ENCODE assay signal across 32 cellular contexts in the genomic region with DNA sequence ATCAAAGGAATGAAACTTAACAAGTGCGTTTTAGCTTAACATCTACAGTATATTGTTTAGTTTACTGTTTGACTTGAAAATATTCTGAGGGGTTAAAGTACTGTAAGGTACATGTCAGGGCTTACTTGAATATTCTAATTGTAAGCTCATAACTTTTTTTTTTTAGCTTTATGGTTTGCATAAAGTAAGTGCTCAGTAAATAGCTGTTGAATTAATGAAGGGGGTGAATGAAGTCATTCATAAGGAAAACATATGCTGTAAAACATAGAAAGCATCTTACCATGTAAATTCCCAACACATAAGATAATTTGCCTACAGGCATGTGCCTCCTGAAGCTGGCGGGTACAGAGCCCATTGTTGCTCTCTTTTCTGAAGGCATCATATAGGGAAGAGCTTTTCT. TPM values are rescaled to one million over a fixed set of nuclear protein-coding genes. Genes with fewer than 3 reads are reported as not detected.
DNase-seq lines count a peak whose midpoint lies in the region; ATAC-seq, FAIRE-seq and TF ChIP-seq lines count a peak whose summit lies in the region.
"Had no signal": no experiment of that assay in that cellular context is flagged by ENCODE, and none has a peak within 500 bp of the region (broad histone marks: within the 10 kb centered on the region; RNA-seq: fewer than 3 reads in every experiment).

No MANE protein-coding gene starts in this region.

- H4K20me1 ChIP-seq in MM.1S (ENCODE audit: insufficient read depth, low read length) (no peaks in the 10 kb centered on the region), K562 (replicated peaks; ENCODE audit: control insufficient read depth, insufficient read depth, low read length) (no peaks in the 10 kb centered on the region), H9 (ENCODE audit: control insufficient read depth, insufficient read depth, insufficient read length) (no peaks in the 10 kb centered on the region)

- no peak overlapping the region for H2BK120ac ChIP-seq in H9 (ENCODE audit: low read depth, low read length, poor library complexity, severe bottlenecking)

- no peak overlapping the region for H3K56ac ChIP-seq in H9 (ENCODE audit: insufficient read length, low read depth, low read length)

- ATAC-seq in K562 (no peak), naive B cell (ENCODE audit: low read depth in 2 of 2) (no peak), GM19455 (IDR thresholded peaks at IDR 0.05; ENCODE audit: unreplicated experiment) (no peak)
- ATAC-seq: pancreas had no signal

- BruUV-seq in Caco-2 (replicated peaks; lab: Mats Ljungman, UMichigan) = no TSS peak
- BruUV-seq in K562 (replicated peaks; lab: Mats Ljungman, UMichigan) = no TSS peak

- no peak for DNase-seq in Caco-2
- no peak for DNase-seq in MM.1S
- DNase-seq in K562 (ENCODE audit: extremely low read depth in 1 of 4, low spot score in 3 of 4) = no peak
- DNase-seq in naive B cell = no peak
- DNase-seq in HuH-7.5 (ENCODE audit: low spot score) = no peak
- DNase-seq in NCI-H69 (lab: John Stamatoyannopoulos, UW) = no peak
- DNase-seq in H9 = no peak
- DNase-seq: activated CD4-positive, alpha-beta T cell treated with anti-CD3 and anti-CD28 coated beads, Interleukin-2, amount 10 ng/mL, durations not matched to agents 7 days and 5 days; activated gamma-delta T cell; activated naive CD8-positive, alpha-beta T cell treated with anti-CD3 and anti-CD28 coated beads, Interleukin-2, amount 10 ng/mL, durations not matched to agents 7 days and 5 days; AML-193; aorta; CD4-positive, alpha-beta T cell; effector CD4-positive, alpha-beta T cell; EL; GM23248; hypothalamus; NCI-H1105 treated with DMSO at 0.1 percent for 48 hours; NCI-H1930; NCI-H2171 treated with DMSO at 0.1 percent for 48 hours; NCI-H524; nephron progenitor cell; pancreas; Peyer's patch; stimulated activated naive CD4-positive, alpha-beta T cell treated with Interleukin-2 at 50 U/mL for 16 hours; T1000; WERI-Rb-1 had no signal

- no peak overlapping the region for H3K23ac ChIP-seq in H9 (ENCODE audit: insufficient read length, low read depth, low read length)

- no peak overlapping the region for H4K5ac ChIP-seq in H9 (ENCODE audit: insufficient read length, low read depth, low read length)

- no peaks in the 10 kb centered on the region for H3K9me2 ChIP-seq in MM.1S (replicated peaks; ENCODE audit: insufficient read depth, low read length)

- no peak for TF ChIP-seq POLR2A in K562 (conservative IDR thresholded peaks at IDR 0.05)

- H3K9me3 Mint-ChIP-seq in Caco-2 (ENCODE audit: unreplicated experiment) = no peaks in the 10 kb centered on the region
- H3K9me3 Mint-ChIP-seq in naive B cell = no peaks in the 10 kb centered on the region
- H3K9me3 Mint-ChIP-seq in H9 = no peaks in the 10 kb centered on the region
- H3K9me3 Mint-ChIP-seq: activated CD4-positive, alpha-beta T cell treated with anti-CD3 and anti-CD28 coated beads, Interleukin-2, amount 10 ng/mL, durations not matched to agents 7 days and 5 days; activated naive CD8-positive, alpha-beta T cell treated with anti-CD3 and anti-CD28 coated beads, Interleukin-2, amount 10 ng/mL, durations not matched to agents 7 days and 5 days; CD4-positive, alpha-beta T cell; nephron progenitor cell had no signal

- H2AFZ ChIP-seq in MM.1S (ENCODE audit: low read length) (no peak overlapping the region), K562 (ENCODE audit: low read depth, low read length) (no peak overlapping the region), H9 (ENCODE audit: low read length) (no peak overlapping the region)
- H2AFZ ChIP-seq: GM23248 had no signal

- in situ Hi-C loops in K562 (cut with MboI) = no loop called here

- no peaks in the 10 kb centered on the region for H3K9me3 ChIP-seq in Caco-2
- no peaks in the 10 kb centered on the region for H3K9me3 ChIP-seq in MM.1S (replicated peaks; ENCODE audit: insufficient read depth, low read length)
- H3K9me3 ChIP-seq in K562 (replicated peaks; ENCODE audit: control insufficient read depth, insufficient read depth, low read depth, low read length) = no peaks in the 10 kb centered on the region
- H3K9me3 ChIP-seq in H9 (ENCODE audit: control insufficient read depth, low read depth, low read length) = no peaks in the 10 kb centered on the region
- H3K9me3 ChIP-seq: pancreas, Peyer's patch, suprapubic skin had no signal

- intact Hi-C loops in Caco-2 (cut with micrococcal nuclease; ENCODE audit: unreplicated experiment) (no loop called here), K562 (cut with micrococcal nuclease) (loop anchor here (5.0 kb wide), 4 partner anchors 44 to 319 kb away; no protein-coding TSS in a partner anchor)

- H3K4me3 ChIP-seq in Caco-2 (ENCODE audit: low read depth, low read length) (no peak overlapping the region), MM.1S (ENCODE audit: low read length) (peak overlapping the region; percentile 4; the same call in 1 of the 2 replicates), K562 (no peak overlapping the region)
- H3K4me3 ChIP-seq: GM23248, lung, pancreas, skin epidermis, suprapubic skin had no signal

- H2BK5ac ChIP-seq in H9 (ENCODE audit: insufficient read length, low read length) = no peak overlapping the region

- H3K9ac ChIP-seq in MM.1S (ENCODE audit: low read length) (no peak overlapping the region), K562 (ENCODE audit: insufficient read depth in 1 of 2, low read depth in 2 of 2, low read length in 2 of 2) (no peak overlapping the region), H9 (ENCODE audit: extremely low read depth, insufficient read length, low read length) (no peak overlapping the region)
- H3K9ac ChIP-seq: GM23248 had no signal

- POLR2A ChIA-PET in Caco-2 (lab: Charles Lee) (no interaction called here), K562 (lab: Yijun Ruan, JAX) (interaction anchor here (1.0 kb wide), 1 partner anchor 9 kb away, joined by 3 read pairs; no protein-coding TSS in a partner anchor)

- H3K27me3 Mint-ChIP-seq in Caco-2 (ENCODE audit: insufficient read depth, unreplicated experiment) (no peaks in the 10 kb centered on the region), naive B cell (no peaks in the 10 kb centered on the region), H9 (ENCODE audit: low read depth) (peaks cover 57% of the 10 kb centered on the region)

- H3K4me1 ChIP-seq in Caco-2 (no peaks in the 10 kb centered on the region), MM.1S (ENCODE audit: low read length) (peaks cover 36% of the 10 kb centered on the region), K562 (replicated peaks in 1 of 2; ENCODE audit: control insufficient read depth in 2 of 2, insufficient read depth in 2 of 2, low read length in 2 of 2) (peaks cover 11 to 14% of the 10 kb centered on the region in 2 experiments), H9 (ENCODE audit: insufficient read depth, low read length) (no peaks in the 10 kb centered on the region)

- H2AK5ac ChIP-seq in H9 (ENCODE audit: insufficient read length, low read length) = no peak overlapping the region

- H3K9me1 ChIP-seq in K562 (ENCODE audit: control insufficient read depth, insufficient read depth, low read length) = no peaks in the 10 kb centered on the region

- H3K14ac ChIP-seq in H9 (ENCODE audit: insufficient read depth, low read length) = no peak overlapping the region

- H3K27me3 ChIP-seq in Caco-2 (replicated peaks; ENCODE audit: control insufficient read depth, insufficient read depth, low read length) (no peaks in the 10 kb centered on the region), MM.1S (replicated peaks; ENCODE audit: insufficient read depth, low read length) (no peaks in the 10 kb centered on the region), K562 (ENCODE audit: control insufficient read depth in 2 of 2, insufficient read depth in 2 of 2, low read length in 2 of 2) (no peaks in the 10 kb centered on the region), H9 (ENCODE audit: insufficient read depth, low read length) (peaks cover 9% of the 10 kb centered on the region; the same call in 1 of the 2 replicates)
- H3K27me3 ChIP-seq: pancreas, Peyer's patch had no signal

- no peak for TF ChIP-seq RAD21 in K562 (CRISPR knock-in tag; conservative IDR thresholded peaks at IDR 0.05 in 1 of 2, IDR thresholded peaks at IDR 0.05 in 1 of 2)

- H4K91ac ChIP-seq in H9 (ENCODE audit: insufficient read length, low read depth, low read length) = no peak overlapping the region

- no peaks in the 10 kb centered on the region for H3K36me3 ChIP-seq in Caco-2 (ENCODE audit: control insufficient read depth, insufficient read depth, low read length)
- no peaks in the 10 kb centered on the region for H3K36me3 ChIP-seq in MM.1S (replicated peaks; ENCODE audit: insufficient read depth, low read length)
- no peaks in the 10 kb centered on the region; the same call in 2 of the 3 replicates for H3K36me3 ChIP-seq in K562 (ENCODE audit: control insufficient read depth, insufficient read depth, low read length)
- H3K36me3 ChIP-seq: pancreas, Peyer's patch, suprapubic skin, WERI-Rb-1 had no signal

- TF ChIP-seq EP300 in K562 (IDR thresholded peaks at IDR 0.05; ENCODE audit: low read length) = no peak

- H3K79me1 ChIP-seq in H9 (ENCODE audit: insufficient read depth, low read depth, low read length, poor library complexity, severe bottlenecking) = no peaks in the 10 kb centered on the region

- H3K36me3 Mint-ChIP-seq in Caco-2 (ENCODE audit: insufficient read depth, unreplicated experiment) = no peaks in the 10 kb centered on the region
- H3K36me3 Mint-ChIP-seq in naive B cell = no peaks in the 10 kb centered on the region
- no peaks in the 10 kb centered on the region for H3K36me3 Mint-ChIP-seq in H9 (ENCODE audit: insufficient read depth in 1 of 3, low read depth in 3 of 3)
- H3K36me3 Mint-ChIP-seq: activated naive CD8-positive, alpha-beta T cell treated with anti-CD3 and anti-CD28 coated beads, Interleukin-2, amount 10 ng/mL, durations not matched to agents 7 days and 5 days had no signal

- H2BK20ac ChIP-seq in H9 (ENCODE audit: low read depth, low read length, poor library complexity, severe bottlenecking) = no peak overlapping the region

- peak overlapping the region; percentile 8; the same call in 1 of the 2 replicates for H3K27ac ChIP-seq in MM.1S (ENCODE audit: low read length)
- no peak overlapping the region for H3K27ac ChIP-seq in K562 (ENCODE audit: extremely low read depth, low read depth, low read length)
- no peak overlapping the region for H3K27ac ChIP-seq in H9 (ENCODE audit: insufficient read length, low read depth, low read length)
- H3K27ac ChIP-seq: GM23248, pancreas, skin epidermis, suprapubic skin, WERI-Rb-1 had no signal

- H3K4me1 Mint-ChIP-seq in Caco-2 (ENCODE audit: low read depth, unreplicated experiment) (no peaks in the 10 kb centered on the region), naive B cell (peaks cover 50 to 69% (median 66%) of the 10 kb centered on the region in 3 donors), H9 (peaks cover 20 to 26% of the 10 kb centered on the region in 2 experiments)

- no peak overlapping the region for H3K27ac Mint-ChIP-seq in Caco-2 (ENCODE audit: unreplicated experiment)
- peak overlapping the region in 3 of 6 donors; percentile 47 to 82 (median 68) for H3K27ac Mint-ChIP-seq in naive B cell
- no peak overlapping the region for H3K27ac Mint-ChIP-seq in H9
- H3K27ac Mint-ChIP-seq: activated CD4-positive, alpha-beta T cell treated with anti-CD3 and anti-CD28 coated beads, Interleukin-2, amount 10 ng/mL, durations not matched to agents 7 days and 5 days; activated naive CD8-positive, alpha-beta T cell treated with anti-CD3 and anti-CD28 coated beads, Interleukin-2, amount 10 ng/mL, durations not matched to agents 7 days and 5 days; CD4-positive, alpha-beta T cell; nephron progenitor cell had no signal

- H4K8ac ChIP-seq in H9 (replicated peaks; ENCODE audit: insufficient read length, low read depth, low read length) = no peak overlapping the region

- peak overlapping the region; percentile 27 for H3K4me3 Mint-ChIP-seq in Caco-2 (ENCODE audit: unreplicated experiment)
- peak overlapping the region in 7 of 8 donors; percentile 45 to 88 (median 64) for H3K4me3 Mint-ChIP-seq in naive B cell
- no peak overlapping the region for H3K4me3 Mint-ChIP-seq in H9
- H3K4me3 Mint-ChIP-seq: activated CD4-positive, alpha-beta T cell treated with anti-CD3 and anti-CD28 coated beads, Interleukin-2, amount 10 ng/mL, durations not matched to agents 7 days and 5 days; activated naive CD8-positive, alpha-beta T cell treated with anti-CD3 and anti-CD28 coated beads, Interleukin-2, amount 10 ng/mL, durations not matched to agents 7 days and 5 days; CD4-positive, alpha-beta T cell; nephron progenitor cell had no signal

- no peak overlapping the region for H2BK15ac ChIP-seq in H9 (ENCODE audit: low read depth, low read length)

- H3K4ac ChIP-seq in H9 (ENCODE audit: low read depth, low read length) = no peak overlapping the region

- WGBS in K562 (ENCODE audit: insufficient coverage, low coverage, missing lambda C conversion rate) = 71% methylated on average over 1 of the region's 2 CpGs
- WGBS in H9 (ENCODE audit: extremely low coverage, insufficient read length, low lambda C conversion rate) = no CpG with 5 or more reads among the region's 2 CpGs

- peaks cover 10% of the 10 kb centered on the region for H3K23me2 ChIP-seq in H9 (ENCODE audit: insufficient read length, low read depth, low read length, poor library complexity, severe bottlenecking)

- CTCF ChIA-PET in Caco-2 (lab: Charles Lee) = no interaction called here
- CTCF ChIA-PET in K562 (lab: Yijun Ruan, JAX; ENCODE audit: low intra/inter-chr PET ratio) = no interaction called here

- no peak for FAIRE-seq in K562 (lab: Jason Lieb, UNC)
- FAIRE-seq: pancreas had no signal

- peaks cover 15% of the 10 kb centered on the region for H3F3A ChIP-seq in MM.1S (ENCODE audit: insufficient read depth, low read length)

- H3K4me2 ChIP-seq in MM.1S (ENCODE audit: low read depth, low read length) (peak overlapping the region; percentile 89), K562 (ENCODE audit: insufficient read depth, low read length) (no peak overlapping the region), H9 (ENCODE audit: insufficient read depth, insufficient read length, low read length) (no peak overlapping the region)

- H3T11ph ChIP-seq in H9 (ENCODE audit: low read length) = no peak overlapping the region

- peaks cover 69% of the 10 kb centered on the region for H3K79me2 ChIP-seq in MM.1S (ENCODE audit: low read length)
- peaks cover 63% of the 10 kb centered on the region for H3K79me2 ChIP-seq in K562 (ENCODE audit: control insufficient read depth, insufficient read depth, low read length)
- H3K79me2 ChIP-seq in H9 (ENCODE audit: insufficient read depth, low read length) = no peaks in the 10 kb centered on the region

- TF ChIP-seq CTCF in Caco-2 (IDR thresholded peaks at IDR 0.05; ENCODE audit: insufficient read depth in 1 of 2, low read depth in 1 of 2, low read length in 1 of 2, severe bottlenecking in 1 of 2, unreplicated experiment in 1 of 2) (no peak), MM.1S (IDR thresholded peaks at IDR 0.05; ENCODE audit: low read length) (no peak), K562 (IDR thresholded peaks at IDR 0.05 in 2 of 3, conservative IDR thresholded peaks at IDR 0.05 in 1 of 3; ENCODE audit: insufficient read depth in 2 of 3, low read depth in 1 of 3, low read length in 3 of 3) (no peak), H9 (conservative IDR thresholded peaks at IDR 0.05) (no peak)

- no peak overlapping the region for H3K18ac ChIP-seq in H9 (ENCODE audit: insufficient read length, low read depth, low read length)

- H2BK12ac ChIP-seq in H9 (ENCODE audit: insufficient read length, low read depth, low read length) = no peak overlapping the region

RNA-seq across cellular contexts. Expression of gene PIP5K1B, which starts 3.0 kb away (rescaled TPM):
- total RNA-seq in Caco-2 (2022) (10.3 and 12.9 TPM in 2 replicates), K562 (2014; rRNA removed) (3.8 and 3.9 TPM in 2 replicates), K562 (2014; rRNA removed; fragmentation: Illumina TruSeq; extraction: Trizol) (7.4 and 8.8 TPM in 2 replicates), K562 (2015; rRNA removed; fragmentation: Illumina TruSeq; extraction: Trizol) (7.4 and 7.5 TPM in 2 replicates), K562 (2021) (9.6 and 10.4 TPM in 2 replicates), H9 (2021) (1.7 and 2.5 TPM in 2 replicates)
- total RNA-seq in K562 (2011; cell fraction: chromatin; rRNA removed; ENCODE audit: low replicate concordance) = 11.7 and 37.8 TPM in 2 replicates
- 11.6 and 11.7 TPM in 2 replicates for total RNA-seq in K562 (2011; cell fraction: nucleolus; rRNA removed)
- 19.9 and 36.8 TPM in 2 replicates for total RNA-seq in K562 (2011; cell fraction: nucleoplasm; rRNA removed)
- polyA plus RNA-seq in K562 (2011; rRNA removed) (6.5 and 7.8 TPM in 2 replicates), K562 (2014; fragmentation: Illumina TruSeq; extraction: Trizol) (10.6 and 12.9 TPM in 2 replicates), K562 (2014; fragmentation: Nextera tagmentation; extraction: Ambion mirVana) (1 to 10 TPM; 3.1 to 6.3 TPM), K562 (2014; rRNA removed) (4.9 and 5.0 TPM in 2 replicates), naive B cell (ENCODE audit: low read depth in 6 of 6) (10 to 100 TPM in 2 of 6 donors, 1 to 10 TPM in 4; 6.6 to 16.6 (median 9.3) TPM)
- polyA plus RNA-seq in K562 (2011; cell fraction: cytosol; rRNA removed) = 2.5 and 4.5 TPM in 2 replicates
- polyA plus RNA-seq in K562 (2011; cell fraction: nucleus; rRNA removed) = 5.7 and 7.2 TPM in 2 replicates
- polyA plus RNA-seq in K562 (2012) = 9.2 and 13.5 TPM in 2 replicates
- polyA minus RNA-seq in K562 (2011; rRNA and poly(A)+ RNA removed) = 12.3 and 14.2 TPM in 2 replicates
- 4.3 and 6.3 TPM in 2 replicates for polyA minus RNA-seq in K562 (2011; cell fraction: cytosol; rRNA and poly(A)+ RNA removed)
- 12.3 and 27.8 TPM in 2 replicates for polyA minus RNA-seq in K562 (2011; cell fraction: nucleus; rRNA and poly(A)+ RNA removed)
- total RNA-seq: A673; CD4-positive, alpha-beta T cell; GM23248 had no signal
- polyA plus RNA-seq: GM23248 had no signal

Comparison
In these comparisons a context has a peak if more than half of its experiments do, and no peak if none do; other contexts are left out.
1. H3K4me3 Mint-ChIP-seq: peak in Caco-2 (single experiment) and naive B cell (7 of 8); none in H9 (0 of 2).